20 cellular contexts compared by ENCODE assay signal in the genomic region with DNA sequence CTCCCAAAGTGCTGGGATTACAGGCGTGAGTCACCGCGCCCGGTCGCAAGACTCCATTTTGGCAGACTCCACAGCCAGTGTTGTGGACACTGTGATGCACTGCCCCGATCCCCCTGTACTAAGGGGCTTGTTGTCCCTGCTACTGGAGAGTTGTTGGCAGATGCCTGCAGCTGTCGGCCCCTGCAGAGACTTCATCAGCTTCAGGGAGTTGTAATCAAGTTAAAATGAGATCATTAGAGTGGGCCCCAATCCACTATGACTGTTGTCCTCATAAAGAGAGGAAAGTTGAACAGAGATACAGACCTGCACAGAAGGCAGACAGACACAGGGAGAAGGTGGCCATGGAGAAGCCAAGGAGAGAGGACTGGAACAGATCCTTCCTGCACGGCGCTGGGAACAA.
"Had no signal": no experiment of that assay in that cellular context is flagged by ENCODE, and none has a peak within 500 bp of the region (broad histone marks: within the 10 kb centered on the region; RNA-seq: fewer than 3 reads in every experiment).

No MANE protein-coding gene starts in this region.

- H3K27me3 ChIP-seq: brain microvascular endothelial cell, gastroesophageal sphincter, tibial nerve had no signal

- H3K9me3 ChIP-seq: gastroesophageal sphincter, tibial nerve had no signal

- H3K36me3 Mint-ChIP-seq: activated naive CD8-positive, alpha-beta T cell treated with anti-CD3 and anti-CD28 coated beads, Interleukin-2, amount 10 ng/mL, durations not matched to agents 7 days and 5 days; immature natural killer cell; memory B cell; naive thymus-derived CD8-positive, alpha-beta T cell had no signal

- DNase-seq: activated B cell treated with CpG ODN at 0.5 μM for 24 hours; activated CD4-positive, alpha-beta T cell treated with anti-CD3 and anti-CD28 coated beads for 4 hours; activated CD8-positive, alpha-beta T cell treated with anti-CD3 and anti-CD28 coated beads, Interleukin-2, amount 10 ng/mL, durations not matched to agents 7 days and 5 days; activated naive CD4-positive, alpha-beta T cell treated with Interleukin-2 at 50 U/mL for 16 hours; activated naive CD8-positive, alpha-beta T cell treated with anti-CD3 and anti-CD28 coated beads, Interleukin-2, amount 10 ng/mL, durations not matched to agents 7 days and 5 days; activated T-cell treated with anti-CD3 and anti-CD28 coated beads, Interleukin-2, amount 50 U/mL, for 24 hours; brain microvascular endothelial cell; immature natural killer cell; kidney glomerular epithelial cell; naive thymus-derived CD8-positive, alpha-beta T cell; occipital lobe; posterior cingulate gyrus; stimulated activated naive CD8-positive, alpha-beta T cell treated with anti-CD3 and anti-CD28 coated beads, Interleukin-15, Interleukin-2, amounts not matched to agents 100 U/mL and 50 U/mL, for 24 hours had no signal

- H3K27ac ChIP-seq: brain microvascular endothelial cell, coronary artery, gastroesophageal sphincter, tibial nerve had no signal

- H3K4me3 ChIP-seq: coronary artery, gastroesophageal sphincter, tibial nerve had no signal

- H3K4me3 Mint-ChIP-seq: activated B cell treated with CpG ODN at 0.5 μM for 24 hours; activated CD8-positive, alpha-beta T cell treated with anti-CD3 and anti-CD28 coated beads, Interleukin-2, amount 10 ng/mL, durations not matched to agents 7 days and 5 days; activated naive CD8-positive, alpha-beta T cell treated with anti-CD3 and anti-CD28 coated beads, Interleukin-2, amount 10 ng/mL, durations not matched to agents 7 days and 5 days; activated T-cell treated with anti-CD3 and anti-CD28 coated beads, Interleukin-2, amount 50 U/mL, for 24 hours; central memory CD8-positive, alpha-beta T cell; immature natural killer cell; memory B cell; naive thymus-derived CD8-positive, alpha-beta T cell; T-helper 2 cell treated with Interferon-gamma antibody and Interleukin-4, amounts not matched to agents 5 μg/mL and 100 μg/mL, for 36 hours had no signal

- H3K36me3 ChIP-seq: brain microvascular endothelial cell, gastroesophageal sphincter, tibial nerve had no signal

- H3K27ac Mint-ChIP-seq: activated B cell treated with CpG ODN at 0.5 μM for 24 hours; activated CD8-positive, alpha-beta T cell treated with anti-CD3 and anti-CD28 coated beads, Interleukin-2, amount 10 ng/mL, durations not matched to agents 7 days and 5 days; activated naive CD8-positive, alpha-beta T cell treated with anti-CD3 and anti-CD28 coated beads, Interleukin-2, amount 10 ng/mL, durations not matched to agents 7 days and 5 days; activated T-cell treated with anti-CD3 and anti-CD28 coated beads, Interleukin-2, amount 50 U/mL, for 24 hours; activated T-helper 2 cell treated with anti-CD3 and anti-CD28 coated beads, Interferon-gamma antibody, Interleukin-2, Interleukin-4, amounts not matched to agents 10 μg/mL and 5 μg/mL and 100 μg/mL, durations not matched to agents 14 hours and 24 hours and 36 hours; immature natural killer cell; memory B cell; naive thymus-derived CD8-positive, alpha-beta T cell; T-helper 2 cell treated with Interferon-gamma antibody and Interleukin-4, amounts not matched to agents 5 μg/mL and 100 μg/mL, for 36 hours had no signal

- H3K4me1 Mint-ChIP-seq: activated B cell treated with CpG ODN at 0.5 μM for 24 hours; central memory CD8-positive, alpha-beta T cell; immature natural killer cell; memory B cell; naive thymus-derived CD8-positive, alpha-beta T cell had no signal

- H3K27me3 Mint-ChIP-seq: activated B cell treated with CpG ODN at 0.5 μM for 24 hours; activated T-cell treated with anti-CD3 and anti-CD28 coated beads, Interleukin-2, amount 50 U/mL, for 24 hours; central memory CD8-positive, alpha-beta T cell had no signal

- ATAC-seq: activated CD8-positive, alpha-beta T cell treated with anti-CD3 and anti-CD28 coated beads, Interleukin-2, amount 10 ng/mL, durations not matched to agents 7 days and 5 days; gastroesophageal sphincter; naive thymus-derived CD8-positive, alpha-beta T cell; stimulated activated naive CD8-positive, alpha-beta T cell treated with anti-CD3 and anti-CD28 coated beads, Interleukin-15, Interleukin-2, amounts not matched to agents 100 U/mL and 50 U/mL, for 24 hours had no signal

- H3K9me3 Mint-ChIP-seq: activated B cell treated with CpG ODN at 0.5 μM for 24 hours; activated naive CD8-positive, alpha-beta T cell treated with anti-CD3 and anti-CD28 coated beads, Interleukin-2, amount 10 ng/mL, durations not matched to agents 7 days and 5 days; activated T-cell treated with anti-CD3 and anti-CD28 coated beads, Interleukin-2, amount 50 U/mL, for 24 hours; activated T-helper 2 cell treated with anti-CD3 and anti-CD28 coated beads, Interferon-gamma antibody, Interleukin-2, Interleukin-4, amounts not matched to agents 10 μg/mL and 5 μg/mL and 100 μg/mL, durations not matched to agents 14 hours and 24 hours and 36 hours; central memory CD8-positive, alpha-beta T cell; immature natural killer cell; memory B cell; naive thymus-derived CD8-positive, alpha-beta T cell; T-helper 2 cell treated with Interferon-gamma antibody and Interleukin-4, amounts not matched to agents 5 μg/mL and 100 μg/mL, for 36 hours had no signal
